Comparison of ENCODE assay signal across 12 cellular contexts in genomic region chr1:152449661-152450060, GRCh38. TPM values are rescaled to one million over a fixed set of nuclear protein-coding genes. Genes with fewer than 3 reads are reported as not detected.
"Had no signal": no experiment of that assay in that cellular context is flagged by ENCODE, and none has a peak within 500 bp of the region (broad histone marks: within the 10 kb centered on the region; RNA-seq: fewer than 3 reads in every experiment).

No MANE protein-coding gene starts in this region.

- H3K4me3 ChIP-seq: GM23248, HAP-1 had no signal

- H3K27ac ChIP-seq: GM23248 had no signal

- H3K9ac ChIP-seq: GM23248 had no signal

- ATAC-seq: HCT116, HepG2 had no signal

- H3K4me1 ChIP-seq: HAP-1 had no signal

- H2AFZ ChIP-seq: GM23248 had no signal

- FAIRE-seq: HepG2, HTR-8/SVneo had no signal

- H3K36me3 ChIP-seq: HAP-1 had no signal

- DNase-seq: GM23248, GOT3, H7, HFFc6, KBM-7 had no signal

- H3K9me3 ChIP-seq: HAP-1 had no signal

RNA-seq across cellular contexts. Expression of gene CRNN, which starts 35.6 kb away (rescaled TPM):
- total RNA-seq: GM23248, H4, H7, HepG2, HFFc6, HT-29 had no signal
- polyA plus RNA-seq: GM23248, HepG2, IgD-negative memory B cell had no signal
